Comparison of ENCODE assay signal across 19 cellular contexts in the genomic region with DNA sequence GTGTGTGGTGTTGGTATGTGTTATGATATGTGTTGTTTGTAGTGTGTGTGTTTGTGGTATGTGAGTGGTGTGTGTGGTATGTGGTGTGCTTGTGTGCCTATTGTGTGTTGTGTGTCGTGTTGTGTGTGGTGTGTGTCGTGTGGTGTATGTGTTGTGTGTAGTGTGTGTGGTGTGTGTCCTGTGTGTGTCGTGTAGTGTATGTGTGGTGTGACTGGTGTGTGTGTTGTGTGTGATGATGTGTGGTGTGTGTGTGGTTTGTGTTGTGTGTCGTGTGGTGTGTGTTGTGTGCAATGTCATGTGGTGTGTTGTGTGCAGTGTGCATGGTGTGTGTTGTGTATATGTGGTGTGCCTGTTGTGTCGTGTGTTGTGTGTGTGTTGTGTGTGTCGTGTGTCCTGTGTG.
"Had no signal": no experiment of that assay in that cellular context is flagged by ENCODE, and none has a peak within 500 bp of the region (broad histone marks: within the 10 kb centered on the region; RNA-seq: fewer than 3 reads in every experiment).

No MANE protein-coding gene starts in this region.

- H3K4me2 ChIP-seq: KMS-11, SK-N-SH had no signal

- H3K4me1 ChIP-seq: SJCRH30 had no signal

- H3K4me3 ChIP-seq: cardiac muscle cell, SJCRH30 had no signal

- H3K36me3 ChIP-seq: cardiac muscle cell, SJCRH30 had no signal

- H3K9me3 ChIP-seq: SJCRH30, SK-N-SH had no signal

- H3K27me3 ChIP-seq: cardiac muscle cell, SJCRH30 had no signal

- H3K9ac ChIP-seq: KMS-11, SK-N-SH had no signal

- DNase-seq: activated CD4-positive, alpha-beta T cell treated with anti-CD3 and anti-CD28 coated beads for 4 hours; activated CD4-positive, CD25-positive, alpha-beta regulatory T cell; activated CD8-positive, alpha-beta T cell treated with anti-CD3 and anti-CD28 coated beads for 36 hours; activated effector memory CD4-positive, alpha-beta T cell treated with Interleukin-2 at 50 U/mL for 16 hours; activated naive CD4-positive, alpha-beta T cell; amygdala; NCI-H1092; NCI-H1417; NCI-H1930; NCI-H2171; NCI-H2227 treated with DMSO at 0.1 percent for 48 hours; NCI-H526; NCI-H82; SJCRH30; SK-N-SH; T-helper 1 cell had no signal

- H3K27ac ChIP-seq: cardiac muscle cell, KMS-11, SJCRH30, VCaP had no signal
